In genomic region chr22:30863161-30863833, GRCh38 we compare ENCODE assay signal across 11 cellular contexts.
DNase-seq lines count a peak whose midpoint lies in the region; ATAC-seq and FAIRE-seq lines count a peak whose summit lies in the region.
"Had no signal": no experiment of that assay in that cellular context is flagged by ENCODE, and none has a peak within 500 bp of the region (broad histone marks: within the 10 kb centered on the region; RNA-seq: fewer than 3 reads in every experiment).

No MANE protein-coding gene starts in this region.

- no peak for FAIRE-seq in frontal cortex (lab: Jason Lieb, UNC)
- FAIRE-seq: colon had no signal

- intact Hi-C loops in posterior cingulate gyrus (cut with DNase I), result no loop called here

- no peak for ATAC-seq in HG03460 (IDR thresholded peaks at IDR 0.05; ENCODE audit: unreplicated experiment)

- peak; percentile 57 for DNase-seq in Ammon's horn (ENCODE audit: low spot score)
- DNase-seq in HuH-7.5 (ENCODE audit: low spot score), result peak; percentile 82
- DNase-seq in frontal cortex (ENCODE audit: low spot score in 2 of 2), result peak; percentile 10 to 48
- peak in 8 of 10 donors; percentile 51 to 93 (median 72) for DNase-seq in posterior cingulate gyrus
- DNase-seq in effector CD8-positive, alpha-beta T cell (lab: John Stamatoyannopoulos, UW), result no peak
- DNase-seq in NCI-H774 (lab: John Stamatoyannopoulos, UW), result no peak
- no peak for DNase-seq in NCI-H2029 (lab: John Stamatoyannopoulos, UW)
- DNase-seq: DMS79 treated with DMSO at 0.1 percent for 48 hours, KG1 had no signal

Comparison
In these comparisons a context has a peak if more than half of its experiments do, and no peak if none do; other contexts are left out.
1. DNase-seq: peak in Ammon's horn (single experiment), HuH-7.5 (single experiment), frontal cortex (2 of 2) and posterior cingulate gyrus (8 of 10); none in effector CD8-positive, alpha-beta T cell (single experiment), NCI-H774 (single experiment) and NCI-H2029 (single experiment).